ENCODE assay signal across 8 cellular contexts in the genomic region with DNA sequence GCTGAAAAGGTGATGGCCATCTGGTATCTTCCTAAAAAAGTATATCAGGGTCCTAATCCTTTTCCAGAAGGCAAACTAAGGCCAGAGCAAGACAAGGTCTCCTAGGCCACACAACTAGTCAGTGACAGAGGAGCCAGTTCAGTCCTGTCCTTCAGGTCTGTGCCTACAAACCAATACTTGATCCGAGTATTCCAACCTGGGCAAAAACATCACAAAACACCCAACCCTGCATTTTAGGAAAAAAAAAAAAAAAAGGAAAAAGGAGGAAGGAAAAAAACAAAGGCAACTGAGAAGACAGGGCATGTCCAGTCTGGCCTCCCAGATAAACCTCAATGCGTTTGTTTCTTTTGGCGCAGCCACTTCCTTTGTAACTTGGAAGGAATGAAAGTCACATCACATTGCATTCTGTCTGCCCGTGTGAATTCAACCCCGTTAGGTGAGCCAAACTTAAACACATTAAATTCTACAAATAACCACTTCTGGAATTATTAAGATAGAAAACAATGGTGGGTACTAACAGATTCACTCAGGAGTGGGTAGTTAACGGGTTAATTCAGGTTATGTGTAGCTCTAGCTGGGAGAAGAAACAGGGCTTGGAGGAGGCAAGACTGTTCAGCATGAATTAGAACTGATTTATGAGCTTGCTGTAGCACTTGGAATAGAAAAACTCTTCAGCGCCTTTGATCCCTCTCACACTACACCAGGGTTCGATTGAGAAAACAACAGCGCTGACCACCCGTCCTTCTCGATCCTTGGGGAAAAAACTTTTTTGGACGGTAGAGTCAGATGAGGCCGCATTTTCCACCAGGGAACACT. TPM values are rescaled to one million over a fixed set of nuclear protein-coding genes. Genes with fewer than 3 reads are reported as not detected.
DNase-seq lines count a peak whose midpoint lies in the region; ATAC-seq and TF ChIP-seq lines count a peak whose summit lies in the region.
"Had no signal": no experiment of that assay in that cellular context is flagged by ENCODE, and none has a peak within 500 bp of the region (broad histone marks: within the 10 kb centered on the region; RNA-seq: fewer than 3 reads in every experiment).

No MANE protein-coding gene starts in this region.

- peaks cover 26% of the 10 kb centered on the region for H3K4me1 Mint-ChIP-seq in neural crest cell

- H3K36me3 ChIP-seq in SJCRH30: no peaks in the 10 kb centered on the region
- no peaks in the 10 kb centered on the region for H3K36me3 ChIP-seq in esophagus muscularis mucosa

- H3K36me3 Mint-ChIP-seq in neural crest cell (ENCODE audit: low read depth): no peaks in the 10 kb centered on the region

- no peaks in the 10 kb centered on the region for H3K9me3 Mint-ChIP-seq in neural crest cell

- H3K9me3 ChIP-seq in SJCRH30 (replicated peaks): no peaks in the 10 kb centered on the region
- no peaks in the 10 kb centered on the region for H3K9me3 ChIP-seq in esophagus muscularis mucosa

- ATAC-seq in GM18868 (IDR thresholded peaks at IDR 0.05; ENCODE audit: unreplicated experiment) (peak; percentile 16), HG02884 (IDR thresholded peaks at IDR 0.05; ENCODE audit: unreplicated experiment) (peak; percentile 22), HG03108 (IDR thresholded peaks at IDR 0.05; ENCODE audit: unreplicated experiment) (no peak)

- peak overlapping the region; percentile 61 for H3K4me3 ChIP-seq in SJCRH30
- H3K4me3 ChIP-seq in esophagus muscularis mucosa: peak overlapping the region; percentile 59 to 79 (median 74)

- no peak for TF ChIP-seq CTCF in esophagus muscularis mucosa (IDR thresholded peaks at IDR 0.05)
- TF ChIP-seq CTCF in neural crest cell (conservative IDR thresholded peaks at IDR 0.05): no peak

- no peaks in the 10 kb centered on the region for H3K27me3 Mint-ChIP-seq in neural crest cell (ENCODE audit: low read depth)

- peak overlapping the region; percentile 89 for H3K27ac ChIP-seq in SJCRH30
- H3K27ac ChIP-seq in esophagus muscularis mucosa (replicated peaks in 1 of 4): peak overlapping the region; percentile 72 to 87 (median 84)
- H3K27ac ChIP-seq: VCaP had no signal

- intact Hi-C loops in esophagus muscularis mucosa (cut with DNase I): no loop called here

- 12% methylated on average over 13 of the region's 13 CpGs for WGBS in esophagus muscularis mucosa

- no peaks in the 10 kb centered on the region for H3K27me3 ChIP-seq in SJCRH30
- no peaks in the 10 kb centered on the region for H3K27me3 ChIP-seq in esophagus muscularis mucosa

- no peak for TF ChIP-seq POLR2A in esophagus muscularis mucosa (IDR thresholded peaks at IDR 0.05; ENCODE audit: low read depth)

- H3K4me3 Mint-ChIP-seq in neural crest cell: peak overlapping the region; percentile 91

- TF ChIP-seq EP300 in esophagus muscularis mucosa (IDR thresholded peaks at IDR 0.05): no peak

- peak overlapping the region; percentile 95 for H3K27ac Mint-ChIP-seq in neural crest cell (ENCODE audit: unreplicated experiment)

- peak in 1 of 2 experiments; percentile 19 for DNase-seq in SJCRH30
- no peak for DNase-seq in esophagus muscularis mucosa (ENCODE audit: extremely low spot score)
- no peak for DNase-seq in neural crest cell (ENCODE audit: low read depth, low spot score)
- no peak for DNase-seq in stimulated activated CD4-positive, alpha-beta T cell treated with anti-CD3 and anti-CD28 coated beads, Interleukin-15, amount 100 ng/mL, for 24 hours

- H3K4me1 ChIP-seq in SJCRH30 (no peaks in the 10 kb centered on the region), esophagus muscularis mucosa (peaks cover 10 to 23% (median 19%) of the 10 kb centered on the region in 4 donors)

RNA-seq across cellular contexts. Expression of gene HNRNPA1L2, which starts 43.0 kb away (rescaled TPM):
- 9.4 and 9.6 TPM in 2 replicates for total RNA-seq in SJCRH30 (2014; rRNA removed; shearing (Covaris generic))
- total RNA-seq in esophagus muscularis mucosa (1 to 10 TPM; 2.0 to 5.0 (median 3.8) TPM), neural crest cell (13.8 and 14.3 TPM in 2 replicates)

RNA-seq across cellular contexts. Expression of gene SUGT1, which starts 53.4 kb away (rescaled TPM):
- 70.7 and 76.2 TPM in 2 replicates for total RNA-seq in SJCRH30 (2014; rRNA removed; shearing (Covaris generic))
- total RNA-seq in esophagus muscularis mucosa (10 to 100 TPM; 28.3 to 41.7 (median 33.3) TPM), neural crest cell (74.0 and 75.2 TPM in 2 replicates)
